ENCODE assay signal across 25 cellular contexts in genomic region chr10:76453328-76453727, GRCh38.
"Had no signal": no experiment of that assay in that cellular context is flagged by ENCODE, and none has a peak within 500 bp of the region (broad histone marks: within the 10 kb centered on the region; RNA-seq: fewer than 3 reads in every experiment).

No MANE protein-coding gene starts in this region.

- ATAC-seq: left cardiac atrium; left lobe of liver; lower lobe of right lung; naive thymus-derived CD8-positive, alpha-beta T cell; pancreas; right cardiac atrium; sciatic nerve; stimulated activated memory B cell treated with anti-CD40 and anti-IgM and Interleukin-4, amounts not matched to agents 10 μg/mL and 1 μg/mL and 100 μg/mL, for 72 hours; stimulated activated naive CD8-positive, alpha-beta T cell treated with anti-CD3 and anti-CD28 coated beads, Interleukin-15, amount 100 ng/mL, for 72 hours had no signal

- H3K4me3 ChIP-seq: lower lobe of right lung, pancreas, prostate gland, tibial nerve, uterus had no signal

- H3K27ac ChIP-seq: lower lobe of right lung, pancreas, prostate gland, tibial nerve had no signal

- H3K4me1 ChIP-seq: lower lobe of right lung, pancreas, prostate gland, uterus had no signal

- DNase-seq: kidney glomerular epithelial cell; left cardiac atrium; lower lobe of right lung; mammary epithelial cell; mesenchymal stem cell; naive thymus-derived CD8-positive, alpha-beta T cell; nucleus accumbens; pancreas; posterior cingulate gyrus; retina; right cardiac atrium; small intestine; stimulated activated CD4-positive, alpha-beta T cell treated with anti-CD3 and anti-CD28 coated beads, Interleukin-1b, Interleukin-23, amount 100 ng/mL, for 48 hours; stimulated activated CD4-positive, alpha-beta T cell treated with anti-CD3 and anti-CD28 coated beads, Interleukin-2, amount 100 ng/mL, for 48 hours; stimulated activated CD4-positive, alpha-beta T cell treated with anti-CD3 and anti-CD28 coated beads, Interleukin-4, amount 100 ng/mL, for 4 hours; stimulated activated CD8-positive, alpha-beta memory T cell treated with anti-CD3 and anti-CD28 coated beads, Interleukin-4, amount 100 ng/mL, for 48 hours; stimulated activated naive CD4-positive, alpha-beta T cell treated with Interleukin-2 at 50 U/mL for 16 hours; stimulated activated naive CD8-positive, alpha-beta T cell treated with anti-CD3 and anti-CD28 coated beads, Interleukin-15, amount 100 ng/mL, for 72 hours; substantia nigra; uterus had no signal

- H3K27me3 ChIP-seq: pancreas, tibial nerve, uterus had no signal

- H3K9me3 ChIP-seq: lower lobe of right lung, pancreas, prostate gland, tibial nerve, uterus had no signal

- H3K36me3 ChIP-seq: lower lobe of right lung, pancreas, prostate gland, tibial nerve, uterus had no signal
